ENCODE assay signal across 1 cellular context in the genomic region with DNA sequence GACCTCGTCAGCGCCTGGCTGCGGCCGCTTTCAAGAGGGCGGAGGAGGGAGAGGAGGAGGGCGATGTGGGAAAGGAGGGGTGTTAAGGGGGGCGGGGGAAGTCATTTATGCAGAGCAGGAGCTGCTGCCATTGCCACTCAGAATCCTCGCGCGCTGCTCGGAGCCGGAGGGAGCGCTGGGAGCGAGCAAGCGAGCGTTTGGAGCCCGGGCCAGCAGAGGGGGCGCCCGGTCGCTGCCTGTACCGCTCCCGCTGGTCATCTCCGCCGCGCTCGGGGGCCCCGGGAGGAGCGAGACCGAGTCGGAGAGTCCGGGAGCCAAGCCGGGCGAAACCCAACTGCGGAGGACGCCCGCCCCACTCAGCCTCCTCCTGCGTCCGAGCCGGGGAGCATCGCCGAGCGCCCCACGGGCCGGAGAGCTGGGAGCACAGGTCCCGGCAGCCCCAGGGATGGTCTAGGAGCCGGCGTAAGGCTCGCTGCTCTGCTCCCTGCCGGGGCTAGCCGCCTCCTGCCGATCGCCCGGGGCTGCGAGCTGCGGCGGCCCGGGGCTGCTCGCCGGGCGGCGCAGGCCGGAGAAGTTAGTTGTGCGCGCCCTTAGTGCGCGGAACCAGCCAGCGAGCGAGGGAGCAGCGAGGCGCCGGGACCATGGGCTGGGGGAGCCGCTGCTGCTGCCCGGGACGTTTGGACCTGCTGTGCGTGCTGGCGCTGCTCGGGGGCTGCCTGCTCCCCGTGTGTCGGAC.
TF ChIP-seq lines count a peak whose summit lies in the region.

A gene (plus strand): TSS at position 133 of the 736 bp plus-strand sequence. CDS start 509 bp downstream, at position 642.

TF ChIP-seq in liver, 16 proteins besides CTCF, POLR2A, EP300 and RAD21 (continued from another document):
- TF ChIP-seq, protein P1, sequence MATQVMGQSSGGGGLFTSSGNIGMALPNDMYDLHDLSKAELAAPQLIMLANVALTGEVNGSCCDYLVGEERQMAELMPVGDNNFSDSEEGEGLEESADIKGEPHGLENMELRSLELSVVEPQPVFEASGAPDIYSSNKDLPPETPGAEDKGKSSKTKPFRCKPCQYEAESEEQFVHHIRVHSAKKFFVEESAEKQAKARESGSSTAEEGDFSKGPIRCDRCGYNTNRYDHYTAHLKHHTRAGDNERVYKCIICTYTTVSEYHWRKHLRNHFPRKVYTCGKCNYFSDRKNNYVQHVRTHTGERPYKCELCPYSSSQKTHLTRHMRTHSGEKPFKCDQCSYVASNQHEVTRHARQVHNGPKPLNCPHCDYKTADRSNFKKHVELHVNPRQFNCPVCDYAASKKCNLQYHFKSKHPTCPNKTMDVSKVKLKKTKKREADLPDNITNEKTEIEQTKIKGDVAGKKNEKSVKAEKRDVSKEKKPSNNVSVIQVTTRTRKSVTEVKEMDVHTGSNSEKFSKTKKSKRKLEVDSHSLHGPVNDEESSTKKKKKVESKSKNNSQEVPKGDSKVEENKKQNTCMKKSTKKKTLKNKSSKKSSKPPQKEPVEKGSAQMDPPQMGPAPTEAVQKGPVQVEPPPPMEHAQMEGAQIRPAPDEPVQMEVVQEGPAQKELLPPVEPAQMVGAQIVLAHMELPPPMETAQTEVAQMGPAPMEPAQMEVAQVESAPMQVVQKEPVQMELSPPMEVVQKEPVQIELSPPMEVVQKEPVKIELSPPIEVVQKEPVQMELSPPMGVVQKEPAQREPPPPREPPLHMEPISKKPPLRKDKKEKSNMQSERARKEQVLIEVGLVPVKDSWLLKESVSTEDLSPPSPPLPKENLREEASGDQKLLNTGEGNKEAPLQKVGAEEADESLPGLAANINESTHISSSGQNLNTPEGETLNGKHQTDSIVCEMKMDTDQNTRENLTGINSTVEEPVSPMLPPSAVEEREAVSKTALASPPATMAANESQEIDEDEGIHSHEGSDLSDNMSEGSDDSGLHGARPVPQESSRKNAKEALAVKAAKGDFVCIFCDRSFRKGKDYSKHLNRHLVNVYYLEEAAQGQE (IDR thresholded peaks at IDR 0.05): peak; percentile 54
- no peak for TF ChIP-seq EGR1 (IDR thresholded peaks at IDR 0.05; ENCODE audit: low read depth in 2 of 2)
